9 cellular contexts compared by ENCODE assay signal in the genomic region with DNA sequence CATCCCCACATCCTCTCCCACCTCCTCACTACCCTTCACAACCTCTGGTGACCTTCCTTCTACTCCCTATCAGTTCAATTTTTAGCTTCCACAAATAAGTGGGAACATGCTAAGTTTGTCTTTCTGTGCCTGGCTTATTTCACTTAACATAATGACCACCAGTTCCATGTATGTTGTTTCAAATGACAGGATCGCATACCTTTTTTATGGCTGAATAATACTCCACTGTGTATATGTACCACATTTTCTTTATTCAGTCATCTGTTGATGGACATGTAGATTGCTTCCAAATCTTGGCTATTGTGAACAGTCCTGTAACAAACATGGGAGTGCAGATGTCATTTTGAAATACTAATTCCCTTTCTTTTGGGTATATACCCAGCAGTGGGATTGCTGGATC.
"Had no signal": no experiment of that assay in that cellular context is flagged by ENCODE, and none has a peak within 500 bp of the region (broad histone marks: within the 10 kb centered on the region; RNA-seq: fewer than 3 reads in every experiment).

No MANE protein-coding gene starts in this region.

- H3K4me3 ChIP-seq: GM23338 had no signal

- FAIRE-seq: H1, H54 had no signal

- H3K4me2 ChIP-seq: GM23338 had no signal

- DNase-seq: H9, HCEC 1CT, HFFc6, IMR-90, KBM-7 had no signal

- ATAC-seq: GM23338 had no signal

- H2AFZ ChIP-seq: GM23338 had no signal

- H3K27ac Mint-ChIP-seq: GM23338, HFFc6 had no signal

- H3K4me3 Mint-ChIP-seq: GM23338, H9, HFFc6 had no signal

- H3K27ac ChIP-seq: HL-60 had no signal

- H3K4me1 Mint-ChIP-seq: GM23338, H9 had no signal
